Comparison of ENCODE assay signal across 8 cellular contexts in genomic region chr17:75205793-75206163, GRCh38. TPM values are rescaled to one million over a fixed set of nuclear protein-coding genes. Genes with fewer than 3 reads are reported as not detected.
DNase-seq lines count a peak whose midpoint lies in the region; ATAC-seq and TF ChIP-seq lines count a peak whose summit lies in the region.

No MANE protein-coding gene starts in this region.

- no peak for TF ChIP-seq RAD21 in SK-N-SH (IDR thresholded peaks at IDR 0.05; ENCODE audit: low read length)

- H3F3A ChIP-seq in SK-N-SH (replicated peaks; ENCODE audit: insufficient read depth) (peaks cover 32% of the 10 kb centered on the region), smooth muscle cell (ENCODE audit: low read depth) (peaks cover 4% of the 10 kb centered on the region)

- H3K27ac ChIP-seq in SK-N-SH (ENCODE audit: low read depth in 2 of 2, low read length in 1 of 2): peak overlapping the region; percentile 97 to 98
- H3K27ac ChIP-seq in smooth muscle cell (ENCODE audit: low read depth): peak overlapping the region; percentile 97

- H3K4me3 ChIP-seq in SK-N-SH (ENCODE audit: low read depth in 2 of 2, low read length in 1 of 2) (peak overlapping the region; percentile 70 to 87), fibroblast of villous mesenchyme (ENCODE audit: low read depth, low read length) (peak overlapping the region; percentile 97), smooth muscle cell (peak overlapping the region; percentile 81)

- no peaks in the 10 kb centered on the region for H3K9me2 ChIP-seq in SK-N-SH

- ATAC-seq in GM21447 (IDR thresholded peaks at IDR 0.05; ENCODE audit: unreplicated experiment): peak; percentile 11
- no peak for ATAC-seq in HG02981 (IDR thresholded peaks at IDR 0.05; ENCODE audit: unreplicated experiment)

- H3K4me2 ChIP-seq in SK-N-SH (peak overlapping the region; percentile 85), smooth muscle cell (peak overlapping the region; percentile 92)

- H4K20me1 ChIP-seq in SK-N-SH (ENCODE audit: insufficient read depth) (no peaks in the 10 kb centered on the region; the same call in 1 of the 2 replicates), smooth muscle cell (ENCODE audit: low read depth) (no peaks in the 10 kb centered on the region)

- 2% methylated on average over 22 of the region's 22 CpGs for WGBS in SK-N-SH (ENCODE audit: low lambda C conversion rate)
- WGBS in smooth muscle cell (ENCODE audit: low lambda C conversion rate): under 1% methylated on average over 22 of the region's 22 CpGs

- H3K9me3 ChIP-seq in SK-N-SH (no peaks in the 10 kb centered on the region), smooth muscle cell (replicated peaks; ENCODE audit: low read depth) (no peaks in the 10 kb centered on the region)

- POLR2A ChIA-PET in SK-N-SH (lab: Yijun Ruan, JAX): interaction anchor here (0.6 to 1.9 kb wide), 9 partner anchors 15 to 333 kb away, joined by 3 to 10 read pairs (median 4); partner anchors contain the start of genes ARMC7, FDXR, MRPL58 and NT5C

- CTCF ChIA-PET in SK-N-SH (lab: Yijun Ruan, JAX): interaction anchor here (1.0 to 11.4 kb wide), 12 partner anchors 12 to 248 kb away, joined by 3 to 231 read pairs (median 7); partner anchors contain the start of genes ARMC7, GGA3, MIF4GD and MRPS7

- DNase-seq in SK-N-SH (no peak), fibroblast of villous mesenchyme (ENCODE audit: low read depth) (no peak), smooth muscle cell (lab: John Stamatoyannopoulos, UW; ENCODE audit: unreplicated experiment) (no peak), dermis blood vessel endothelial cell (no peak), NCI-H2029 (lab: John Stamatoyannopoulos, UW) (no peak), medulla oblongata (ENCODE audit: extremely low spot score) (no peak)

- peaks cover 59% of the 10 kb centered on the region for H3K79me2 ChIP-seq in SK-N-SH (ENCODE audit: insufficient read depth)
- H3K79me2 ChIP-seq in smooth muscle cell (ENCODE audit: low read depth): peaks cover 47% of the 10 kb centered on the region

- H3K9ac ChIP-seq in SK-N-SH (peak overlapping the region; percentile 93), smooth muscle cell (ENCODE audit: low read depth) (peak overlapping the region; percentile 99)

- TF ChIP-seq EP300 in SK-N-SH (IDR thresholded peaks at IDR 0.05; ENCODE audit: borderline replicate concordance in 1 of 2, low read depth in 1 of 2, low read length in 1 of 2): no peak

- peak overlapping the region; percentile 94 for H2AFZ ChIP-seq in SK-N-SH (ENCODE audit: low read depth)
- peak overlapping the region; percentile 98 for H2AFZ ChIP-seq in smooth muscle cell (ENCODE audit: low read depth)

- H3K27me3 ChIP-seq in SK-N-SH (ENCODE audit: insufficient read depth) (no peaks in the 10 kb centered on the region), smooth muscle cell (ENCODE audit: low read depth) (no peaks in the 10 kb centered on the region)

- peaks cover 16 to 23% of the 10 kb centered on the region in 2 experiments for H3K36me3 ChIP-seq in SK-N-SH (replicated peaks in 1 of 2; ENCODE audit: control insufficient read depth in 1 of 2, insufficient read depth in 2 of 2, low read length in 1 of 2)
- H3K36me3 ChIP-seq in smooth muscle cell (ENCODE audit: low read depth): peaks cover 8% of the 10 kb centered on the region

- peaks cover 4 to 6% of the 10 kb centered on the region in 2 experiments; a peak in 1 of 4 replicates for H3K4me1 ChIP-seq in SK-N-SH (ENCODE audit: control insufficient read depth in 1 of 2, insufficient read depth in 2 of 2, low read depth in 1 of 2, low read length in 1 of 2)
- H3K4me1 ChIP-seq in smooth muscle cell (ENCODE audit: low read depth): peaks cover 13% of the 10 kb centered on the region

- TF ChIP-seq CTCF in SK-N-SH (IDR thresholded peaks at IDR 0.05) (no peak; the same call in 1 of the 2 replicates), fibroblast of villous mesenchyme (IDR thresholded peaks at IDR 0.05; ENCODE audit: insufficient read depth, low read depth, low read length) (no peak), smooth muscle cell (IDR thresholded peaks at IDR 0.05; ENCODE audit: borderline replicate concordance, insufficient read depth, poor library complexity, severe bottlenecking) (no peak)

TF ChIP-seq in SK-N-SH, 30 proteins besides CTCF, POLR2A, EP300 and RAD21:
- TF ChIP-seq, protein P1, sequence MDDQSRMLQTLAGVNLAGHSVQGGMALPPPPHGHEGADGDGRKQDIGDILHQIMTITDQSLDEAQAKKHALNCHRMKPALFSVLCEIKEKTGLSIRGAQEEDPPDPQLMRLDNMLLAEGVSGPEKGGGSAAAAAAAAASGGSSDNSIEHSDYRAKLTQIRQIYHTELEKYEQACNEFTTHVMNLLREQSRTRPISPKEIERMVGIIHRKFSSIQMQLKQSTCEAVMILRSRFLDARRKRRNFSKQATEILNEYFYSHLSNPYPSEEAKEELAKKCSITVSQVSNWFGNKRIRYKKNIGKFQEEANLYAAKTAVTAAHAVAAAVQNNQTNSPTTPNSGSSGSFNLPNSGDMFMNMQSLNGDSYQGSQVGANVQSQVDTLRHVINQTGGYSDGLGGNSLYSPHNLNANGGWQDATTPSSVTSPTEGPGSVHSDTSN (IDR thresholded peaks at IDR 0.05): no peak
- TF ChIP-seq FOXM1 (IDR thresholded peaks at IDR 0.05; ENCODE audit: low read depth) (no peak), JUND (IDR thresholded peaks at IDR 0.05) (no peak), TEAD4 (IDR thresholded peaks at IDR 0.05; ENCODE audit: borderline replicate concordance, insufficient read depth) (no peak), RXRA (IDR thresholded peaks at IDR 0.05; ENCODE audit: borderline replicate concordance, low read depth) (no peak), FOSL2 (IDR thresholded peaks at IDR 0.05; ENCODE audit: borderline replicate concordance, low read depth) (no peak), ELF1 (IDR thresholded peaks at IDR 0.05) (no peak), EZH2phosphoT487 (IDR thresholded peaks at IDR 0.05; ENCODE audit: borderline replicate concordance, low read depth) (no peak), GABPA (IDR thresholded peaks at IDR 0.05; ENCODE audit: low read depth) (no peak), TCF12 (IDR thresholded peaks at IDR 0.05) (no peak), TAF1 (IDR thresholded peaks at IDR 0.05; ENCODE audit: borderline replicate concordance, low read depth, low read length) (no peak)
- TF ChIP-seq, protein P2, sequence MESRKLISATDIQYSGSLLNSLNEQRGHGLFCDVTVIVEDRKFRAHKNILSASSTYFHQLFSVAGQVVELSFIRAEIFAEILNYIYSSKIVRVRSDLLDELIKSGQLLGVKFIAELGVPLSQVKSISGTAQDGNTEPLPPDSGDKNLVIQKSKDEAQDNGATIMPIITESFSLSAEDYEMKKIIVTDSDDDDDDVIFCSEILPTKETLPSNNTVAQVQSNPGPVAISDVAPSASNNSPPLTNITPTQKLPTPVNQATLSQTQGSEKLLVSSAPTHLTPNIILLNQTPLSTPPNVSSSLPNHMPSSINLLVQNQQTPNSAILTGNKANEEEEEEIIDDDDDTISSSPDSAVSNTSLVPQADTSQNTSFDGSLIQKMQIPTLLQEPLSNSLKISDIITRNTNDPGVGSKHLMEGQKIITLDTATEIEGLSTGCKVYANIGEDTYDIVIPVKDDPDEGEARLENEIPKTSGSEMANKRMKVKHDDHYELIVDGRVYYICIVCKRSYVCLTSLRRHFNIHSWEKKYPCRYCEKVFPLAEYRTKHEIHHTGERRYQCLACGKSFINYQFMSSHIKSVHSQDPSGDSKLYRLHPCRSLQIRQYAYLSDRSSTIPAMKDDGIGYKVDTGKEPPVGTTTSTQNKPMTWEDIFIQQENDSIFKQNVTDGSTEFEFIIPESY (IDR thresholded peaks at IDR 0.05; ENCODE audit: borderline replicate concordance, low read depth): no peak

RNA-seq across cellular contexts. Expression of gene NUP85, which starts 0.3 kb away (rescaled TPM):
- polyA plus RNA-seq in SK-N-SH (2012; rRNA removed): 80.5 and 99.8 TPM in 2 replicates
- polyA plus RNA-seq in SK-N-SH (2012; cell fraction: cytosol; rRNA removed): 38.2 and 55.2 TPM in 2 replicates
- 258 and 284 TPM in 2 replicates for polyA plus RNA-seq in SK-N-SH (2012; cell fraction: nucleus; rRNA removed)
- total RNA-seq in fibroblast of villous mesenchyme: 31.1 and 31.6 TPM in 2 replicates
- total RNA-seq in smooth muscle cell: 24.0 and 29.2 TPM in 2 replicates
- polyA plus RNA-seq in smooth muscle cell: 43.2 and 48.0 TPM in 2 replicates
- total RNA-seq in dermis blood vessel endothelial cell: 37.6 and 41.5 TPM in 2 replicates

RNA-seq across cellular contexts. Expression of gene SUMO2, which starts 23.0 kb away (rescaled TPM):
- polyA plus RNA-seq in SK-N-SH (2012; rRNA removed) (85.5 and 114 TPM in 2 replicates), smooth muscle cell (416 and 419 TPM in 2 replicates)
- 133 and 184 TPM in 2 replicates for polyA plus RNA-seq in SK-N-SH (2012; cell fraction: cytosol; rRNA removed)
- 25.6 and 43.8 TPM in 2 replicates for polyA plus RNA-seq in SK-N-SH (2012; cell fraction: nucleus; rRNA removed)
- total RNA-seq in fibroblast of villous mesenchyme (79.2 and 124 TPM in 2 replicates), smooth muscle cell (104 and 111 TPM in 2 replicates), dermis blood vessel endothelial cell (116 and 134 TPM in 2 replicates)

RNA-seq across cellular contexts. Expression of gene JPT1, which starts 51.5 kb away (rescaled TPM):
- 259 and 490 TPM in 2 replicates for polyA plus RNA-seq in SK-N-SH (2012; rRNA removed)
- 407 and 471 TPM in 2 replicates for polyA plus RNA-seq in SK-N-SH (2012; cell fraction: cytosol; rRNA removed)
- polyA plus RNA-seq in SK-N-SH (2012; cell fraction: nucleus; rRNA removed): 165 and 240 TPM in 2 replicates
- total RNA-seq in fibroblast of villous mesenchyme: 163 and 189 TPM in 2 replicates
- 103 and 141 TPM in 2 replicates for total RNA-seq in smooth muscle cell
- polyA plus RNA-seq in smooth muscle cell: 240 and 288 TPM in 2 replicates
- total RNA-seq in dermis blood vessel endothelial cell: 120 and 160 TPM in 2 replicates

RNA-seq across cellular contexts. Expression of gene GGA3, which starts 55.6 kb away (rescaled TPM):
- polyA plus RNA-seq in SK-N-SH (2012; rRNA removed): 42.5 and 43.7 TPM in 2 replicates
- 13.3 and 21.1 TPM in 2 replicates for polyA plus RNA-seq in SK-N-SH (2012; cell fraction: cytosol; rRNA removed)
- 183 and 203 TPM in 2 replicates for polyA plus RNA-seq in SK-N-SH (2012; cell fraction: nucleus; rRNA removed)
- 13.2 and 14.2 TPM in 2 replicates for total RNA-seq in fibroblast of villous mesenchyme
- 16.1 and 20.5 TPM in 2 replicates for total RNA-seq in smooth muscle cell
- 23.7 and 23.9 TPM in 2 replicates for polyA plus RNA-seq in smooth muscle cell
- 11.9 and 26.4 TPM in 2 replicates for total RNA-seq in dermis blood vessel endothelial cell

RNA-seq across cellular contexts. Expression of gene MRPS7, which starts 55.9 kb away (rescaled TPM):
- polyA plus RNA-seq in SK-N-SH (2012; rRNA removed) (82.8 and 90.4 TPM in 2 replicates), smooth muscle cell (97.2 and 111 TPM in 2 replicates)
- 77.5 and 82.2 TPM in 2 replicates for polyA plus RNA-seq in SK-N-SH (2012; cell fraction: cytosol; rRNA removed)
- 74.4 and 85.5 TPM in 2 replicates for polyA plus RNA-seq in SK-N-SH (2012; cell fraction: nucleus; rRNA removed)
- total RNA-seq in fibroblast of villous mesenchyme (57.0 and 70.8 TPM in 2 replicates), smooth muscle cell (35.1 and 37.6 TPM in 2 replicates), dermis blood vessel endothelial cell (63.2 and 73.5 TPM in 2 replicates)
